ENCODE assay signal across 10 cellular contexts in genomic region chr11:116312560-116313340, GRCh38.
DNase-seq lines count a peak whose midpoint lies in the region; ATAC-seq and TF ChIP-seq lines count a peak whose summit lies in the region.
"Had no signal": no experiment of that assay in that cellular context is flagged by ENCODE, and none has a peak within 500 bp of the region (broad histone marks: within the 10 kb centered on the region; RNA-seq: fewer than 3 reads in every experiment).

No MANE protein-coding gene starts in this region.

- TF ChIP-seq CTCF in retinal pigment epithelial cell (conservative IDR thresholded peaks at IDR 0.05; ENCODE audit: low read depth, low read length) = no peak

- POLR2A ChIA-PET in naive thymus-derived CD8-positive, alpha-beta T cell (lab: Charles Lee) = no interaction called here

- H3K4me1 Mint-ChIP-seq in naive thymus-derived CD8-positive, alpha-beta T cell = no peaks in the 10 kb centered on the region

- peaks cover 17 to 50% (median 27%) of the 10 kb centered on the region in 5 donors for H3K27me3 Mint-ChIP-seq in naive thymus-derived CD8-positive, alpha-beta T cell

- H3K4me3 Mint-ChIP-seq in naive thymus-derived CD8-positive, alpha-beta T cell = no peak overlapping the region
- H3K4me3 Mint-ChIP-seq: stimulated activated naive CD8-positive, alpha-beta T cell treated with anti-CD3 and anti-CD28 coated beads, Interleukin-15, Interleukin-2, amounts not matched to agents 100 ng/mL and 50 ng/mL, for 24 hours had no signal

- no peak for ATAC-seq in GM18907 (IDR thresholded peaks at IDR 0.05; ENCODE audit: unreplicated experiment)
- ATAC-seq in naive thymus-derived CD8-positive, alpha-beta T cell = no peak
- no peak for ATAC-seq in HG03108 (IDR thresholded peaks at IDR 0.05; ENCODE audit: unreplicated experiment)

- no peaks in the 10 kb centered on the region for H3K36me3 Mint-ChIP-seq in naive thymus-derived CD8-positive, alpha-beta T cell

- DNase-seq in HT-29 (ENCODE audit: low spot score) = peak; percentile 41
- DNase-seq in RPMI7951 (ENCODE audit: low read depth) = peak; percentile 88
- DNase-seq in glomerular visceral epithelial cell (ENCODE audit: extremely low spot score) = peak; percentile 61
- peak; percentile 48 for DNase-seq in retinal pigment epithelial cell (ENCODE audit: low read depth)
- no peak for DNase-seq in naive thymus-derived CD8-positive, alpha-beta T cell
- no peak for DNase-seq in AML-193 (lab: John Stamatoyannopoulos, UW)

- H3K9me3 Mint-ChIP-seq in naive thymus-derived CD8-positive, alpha-beta T cell = peaks cover 0 to 12% (median 4%) of the 10 kb centered on the region in 9 donors
- H3K9me3 Mint-ChIP-seq: stimulated activated naive CD8-positive, alpha-beta T cell treated with anti-CD3 and anti-CD28 coated beads, Interleukin-15, Interleukin-2, amounts not matched to agents 100 ng/mL and 50 ng/mL, for 24 hours had no signal

- peak overlapping the region; percentile 12 for H3K4me3 ChIP-seq in retinal pigment epithelial cell (ENCODE audit: low read length)
- H3K4me3 ChIP-seq: SJSA1 had no signal

- H3K27ac Mint-ChIP-seq in naive thymus-derived CD8-positive, alpha-beta T cell = no peak overlapping the region
- H3K27ac Mint-ChIP-seq: stimulated activated naive CD8-positive, alpha-beta T cell treated with anti-CD3 and anti-CD28 coated beads, Interleukin-15, Interleukin-2, amounts not matched to agents 100 ng/mL and 50 ng/mL, for 24 hours had no signal

Comparison
In these comparisons a context has a peak if more than half of its experiments do, and no peak if none do; other contexts are left out.
1. DNase-seq: peak in HT-29 (single experiment), RPMI7951 (single experiment), glomerular visceral epithelial cell (single experiment) and retinal pigment epithelial cell (single experiment); none in naive thymus-derived CD8-positive, alpha-beta T cell (0 of 10) and AML-193 (0 of 2).